In the genomic region with DNA sequence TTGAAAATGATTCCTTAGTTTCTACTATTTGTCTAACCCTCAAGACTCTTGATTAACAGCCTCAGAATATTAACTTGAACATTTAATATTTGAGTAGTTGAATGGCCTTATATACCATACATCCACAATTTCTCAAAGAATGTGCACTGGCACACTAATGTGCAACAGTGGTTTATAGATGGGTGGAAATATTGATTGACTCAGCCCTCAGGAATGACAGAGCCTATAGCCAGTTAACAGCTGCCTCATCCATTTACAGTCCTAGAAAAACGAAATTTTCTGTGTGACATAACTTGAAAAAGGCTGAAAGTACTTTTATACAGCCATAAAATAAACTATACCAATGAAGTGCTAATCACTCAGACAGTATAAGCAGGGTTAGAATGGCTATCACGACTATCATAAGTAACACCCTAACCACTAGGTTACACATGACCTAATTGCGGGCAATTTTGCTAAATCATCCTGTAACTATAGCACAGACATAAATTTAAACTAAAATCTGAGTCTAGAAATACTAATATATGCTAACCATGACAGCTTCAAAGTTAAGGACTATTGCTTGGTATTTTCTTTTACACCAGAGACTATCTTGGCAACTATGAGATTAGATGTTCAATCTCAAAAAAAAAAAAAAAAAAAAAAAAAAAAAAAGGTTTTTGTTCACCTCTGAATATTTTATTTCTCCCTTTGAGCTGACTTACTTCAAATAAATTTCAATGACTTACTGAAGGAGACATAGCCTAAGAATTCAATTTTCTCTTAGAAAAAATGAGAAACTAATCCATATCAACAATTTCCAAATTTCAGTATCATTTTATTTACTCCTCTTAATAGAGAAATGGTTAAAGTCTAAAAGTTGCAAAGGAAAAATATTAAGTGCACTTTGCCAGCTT, we compare ENCODE assay signal across 13 cellular contexts. TPM values are rescaled to one million over a fixed set of nuclear protein-coding genes. Genes with fewer than 3 reads are reported as not detected.
DNase-seq lines count a peak whose midpoint lies in the region; ATAC-seq and TF ChIP-seq lines count a peak whose summit lies in the region.
"Had no signal": no experiment of that assay in that cellular context is flagged by ENCODE, and none has a peak within 500 bp of the region (broad histone marks: within the 10 kb centered on the region; RNA-seq: fewer than 3 reads in every experiment).

No MANE protein-coding gene starts in this region.

- intact Hi-C loops in CD8-positive, alpha-beta T cell (cut with DNase I, micrococcal nuclease): loop anchor here in 1 of 2 experiments (10.0 kb wide), 1 partner anchor 88 kb away; no protein-coding TSS in a partner anchor

- POLR2A ChIA-PET in CD8-positive, alpha-beta T cell (lab: Charles Lee): interaction anchor here (1.0 to 2.3 kb wide), 2 partner anchors 9 to 159 kb away, joined by 6 to 7 read pairs; a partner anchor contains a TSS

- H3K27me3 Mint-ChIP-seq in CD8-positive, alpha-beta T cell (ENCODE audit: low read depth): no peaks in the 10 kb centered on the region

- no peaks in the 10 kb centered on the region for H3K9me3 Mint-ChIP-seq in CD8-positive, alpha-beta T cell

- peak; percentile 65 to 84 for ATAC-seq in activated CD4-positive, CD25-positive, alpha-beta regulatory T cell treated with anti-CD3 and anti-CD28 coated beads, Interleukin-2, amount 50 U/mL, for 24 hours
- ATAC-seq in SK-N-SH treated with all-trans-retinoic acid at 6 μM for 48 hours: peak; percentile 45; the same call in 1 of the 3 replicates
- ATAC-seq in CD8-positive, alpha-beta T cell: no peak
- ATAC-seq: left ventricle myocardium superior had no signal

- TF ChIP-seq POLR2A in erythroblast (IDR thresholded peaks at IDR 0.05; ENCODE audit: low read length): no peak

- H3K36me3 ChIP-seq in skeletal muscle satellite cell (ENCODE audit: insufficient read depth, low read length): peaks cover 18% of the 10 kb centered on the region
- peaks cover 3% of the 10 kb centered on the region for H3K36me3 ChIP-seq in CD8-positive, alpha-beta T cell (ENCODE audit: insufficient read depth, low read length)
- H3K36me3 ChIP-seq: pancreas had no signal

- H3K4me1 ChIP-seq in skeletal muscle satellite cell (ENCODE audit: control insufficient read depth, insufficient read depth, low read length): peaks cover 24% of the 10 kb centered on the region
- peaks cover 14% of the 10 kb centered on the region for H3K4me1 ChIP-seq in CD8-positive, alpha-beta T cell (ENCODE audit: insufficient read depth, low read length)

- peak overlapping the region; percentile 18 for H3K4me2 ChIP-seq in skeletal muscle satellite cell (ENCODE audit: low read length)

- CTCF ChIA-PET in CD8-positive, alpha-beta T cell (lab: Charles Lee): interaction anchor here (1.8 kb wide), 1 partner anchor 175 kb away, joined by 4 read pairs; no protein-coding TSS in a partner anchor

- no peaks in the 10 kb centered on the region for H3K27me3 ChIP-seq in skeletal muscle satellite cell (ENCODE audit: control insufficient read depth, insufficient read depth, low read length)
- no peaks in the 10 kb centered on the region for H3K27me3 ChIP-seq in CD8-positive, alpha-beta T cell (ENCODE audit: insufficient read depth, low read length)
- H3K27me3 ChIP-seq: cardiac muscle cell, pancreas had no signal

- no peak for DNase-seq in activated CD4-positive, CD25-positive, alpha-beta regulatory T cell (lab: John Stamatoyannopoulos, UW)
- DNase-seq in erythroblast (lab: John Stamatoyannopoulos, UW) (peak; percentile 58 to 71), HK-2 (ENCODE audit: unreplicated experiment) (no peak), GM10266 (ENCODE audit: extremely low spot score) (no peak)
- DNase-seq in CD8-positive, alpha-beta T cell: no peak
- DNase-seq: left ventricle myocardium superior; NCI-H2029; pancreas; stimulated activated CD4-positive, alpha-beta T cell treated with anti-CD3 and anti-CD28 coated beads, Interleukin-2, amount 100 ng/mL, for 48 hours had no signal

- H3K27ac ChIP-seq in CD8-positive, alpha-beta T cell (ENCODE audit: low read depth, low read length): no peak overlapping the region
- H3K27ac ChIP-seq: cardiac muscle cell, pancreas had no signal

- no peak overlapping the region for H3K4me3 ChIP-seq in skeletal muscle satellite cell (ENCODE audit: low read length)
- no peak overlapping the region for H3K4me3 ChIP-seq in CD8-positive, alpha-beta T cell (ENCODE audit: low read depth, low read length)
- H3K4me3 ChIP-seq: cardiac muscle cell, pancreas had no signal

- H3K9ac ChIP-seq in skeletal muscle satellite cell (ENCODE audit: low read depth, low read length): no peak overlapping the region

- TF ChIP-seq CTCF in CD8-positive, alpha-beta T cell (IDR thresholded peaks at IDR 0.05): no peak
- TF ChIP-seq CTCF in GM10266 (IDR thresholded peaks at IDR 0.05; ENCODE audit: control insufficient read depth, insufficient read depth, low read depth, missing control alignments): no peak

- peaks cover 44% of the 10 kb centered on the region for H3K4me1 Mint-ChIP-seq in CD8-positive, alpha-beta T cell (ENCODE audit: low read depth)

- peaks cover 37% of the 10 kb centered on the region for H3K36me3 Mint-ChIP-seq in CD8-positive, alpha-beta T cell

- no peaks in the 10 kb centered on the region for H3K9me3 ChIP-seq in skeletal muscle satellite cell (replicated peaks; ENCODE audit: low read length)
- no peaks in the 10 kb centered on the region for H3K9me3 ChIP-seq in CD8-positive, alpha-beta T cell (ENCODE audit: low read length)
- H3K9me3 ChIP-seq: pancreas had no signal

- H3K27ac Mint-ChIP-seq in CD8-positive, alpha-beta T cell: no peak overlapping the region

- H3K4me3 Mint-ChIP-seq in CD8-positive, alpha-beta T cell: no peak overlapping the region

TF ChIP-seq in SK-N-SH treated with all-trans-retinoic acid at 6 μM for 48 hours, 23 proteins besides CTCF, POLR2A, EP300 and RAD21:
- TF ChIP-seq PPARA (CRISPR knock-in tag; IDR thresholded peaks at IDR 0.05; ENCODE audit: borderline replicate concordance): no peak
- TF ChIP-seq TCF4 (CRISPR knock-in tag; IDR thresholded peaks at IDR 0.05; ENCODE audit: borderline replicate concordance): no peak
- TF ChIP-seq, protein P1, sequence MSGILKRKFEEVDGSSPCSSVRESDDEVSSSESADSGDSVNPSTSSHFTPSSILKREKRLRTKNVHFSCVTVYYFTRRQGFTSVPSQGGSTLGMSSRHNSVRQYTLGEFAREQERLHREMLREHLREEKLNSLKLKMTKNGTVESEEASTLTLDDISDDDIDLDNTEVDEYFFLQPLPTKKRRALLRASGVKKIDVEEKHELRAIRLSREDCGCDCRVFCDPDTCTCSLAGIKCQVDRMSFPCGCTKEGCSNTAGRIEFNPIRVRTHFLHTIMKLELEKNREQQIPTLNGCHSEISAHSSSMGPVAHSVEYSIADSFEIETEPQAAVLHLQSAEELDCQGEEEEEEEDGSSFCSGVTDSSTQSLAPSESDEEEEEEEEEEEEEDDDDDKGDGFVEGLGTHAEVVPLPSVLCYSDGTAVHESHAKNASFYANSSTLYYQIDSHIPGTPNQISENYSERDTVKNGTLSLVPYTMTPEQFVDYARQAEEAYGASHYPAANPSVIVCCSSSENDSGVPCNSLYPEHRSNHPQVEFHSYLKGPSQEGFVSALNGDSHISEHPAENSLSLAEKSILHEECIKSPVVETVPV (CRISPR knock-in tag; IDR thresholded peaks at IDR 0.05): no peak
- TF ChIP-seq RARB (CRISPR knock-in tag; IDR thresholded peaks at IDR 0.05): no peak
- TF ChIP-seq, protein P2, sequence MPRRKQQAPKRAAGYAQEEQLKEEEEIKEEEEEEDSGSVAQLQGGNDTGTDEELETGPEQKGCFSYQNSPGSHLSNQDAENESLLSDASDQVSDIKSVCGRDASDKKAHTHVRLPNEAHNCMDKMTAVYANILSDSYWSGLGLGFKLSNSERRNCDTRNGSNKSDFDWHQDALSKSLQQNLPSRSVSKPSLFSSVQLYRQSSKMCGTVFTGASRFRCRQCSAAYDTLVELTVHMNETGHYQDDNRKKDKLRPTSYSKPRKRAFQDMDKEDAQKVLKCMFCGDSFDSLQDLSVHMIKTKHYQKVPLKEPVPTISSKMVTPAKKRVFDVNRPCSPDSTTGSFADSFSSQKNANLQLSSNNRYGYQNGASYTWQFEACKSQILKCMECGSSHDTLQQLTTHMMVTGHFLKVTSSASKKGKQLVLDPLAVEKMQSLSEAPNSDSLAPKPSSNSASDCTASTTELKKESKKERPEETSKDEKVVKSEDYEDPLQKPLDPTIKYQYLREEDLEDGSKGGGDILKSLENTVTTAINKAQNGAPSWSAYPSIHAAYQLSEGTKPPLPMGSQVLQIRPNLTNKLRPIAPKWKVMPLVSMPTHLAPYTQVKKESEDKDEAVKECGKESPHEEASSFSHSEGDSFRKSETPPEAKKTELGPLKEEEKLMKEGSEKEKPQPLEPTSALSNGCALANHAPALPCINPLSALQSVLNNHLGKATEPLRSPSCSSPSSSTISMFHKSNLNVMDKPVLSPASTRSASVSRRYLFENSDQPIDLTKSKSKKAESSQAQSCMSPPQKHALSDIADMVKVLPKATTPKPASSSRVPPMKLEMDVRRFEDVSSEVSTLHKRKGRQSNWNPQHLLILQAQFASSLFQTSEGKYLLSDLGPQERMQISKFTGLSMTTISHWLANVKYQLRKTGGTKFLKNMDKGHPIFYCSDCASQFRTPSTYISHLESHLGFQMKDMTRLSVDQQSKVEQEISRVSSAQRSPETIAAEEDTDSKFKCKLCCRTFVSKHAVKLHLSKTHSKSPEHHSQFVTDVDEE (CRISPR knock-in tag; IDR thresholded peaks at IDR 0.05): no peak

RNA-seq across cellular contexts. Expression of a gene that starts 9.3 kb away (rescaled TPM):
- 12.9 and 18.3 TPM in 2 replicates for total RNA-seq in skeletal muscle satellite cell (2012; rRNA removed)
- 10 to 100 TPM; 54.8 to 61.2 TPM for total RNA-seq in CD8-positive, alpha-beta T cell

Comparison
In these comparisons a context has a peak if more than half of its experiments do, and no peak if none do; other contexts are left out.
1. DNase-seq: peak in erythroblast (2 of 2); none in activated CD4-positive, CD25-positive, alpha-beta regulatory T cell (0 of 4), HK-2 (single experiment), CD8-positive, alpha-beta T cell (0 of 7) and GM10266 (single experiment).